ENCODE assay signal across 24 cellular contexts in the genomic region with DNA sequence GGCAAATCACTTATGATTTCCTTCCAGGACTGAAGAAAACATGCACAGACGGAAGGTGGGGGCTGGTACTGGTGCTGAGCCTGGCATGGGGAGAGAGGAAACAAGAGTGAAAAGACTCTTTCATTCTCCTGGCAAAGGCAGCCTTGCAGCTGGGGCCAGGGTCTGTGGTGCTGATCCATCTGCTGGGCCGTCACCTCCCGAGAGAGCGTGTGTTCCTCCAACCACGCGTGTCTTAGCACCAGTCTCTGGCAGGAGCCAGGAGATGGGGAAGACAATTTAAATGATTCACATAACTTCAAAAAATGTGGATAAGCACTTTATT. TPM values are rescaled to one million over a fixed set of nuclear protein-coding genes. Genes with fewer than 3 reads are reported as not detected.
A peak's percentile ranks its signal among the peaks of the same experiment; 100 is the strongest.
DNase-seq lines count a peak whose midpoint lies in the region; ATAC-seq, FAIRE-seq and TF ChIP-seq lines count a peak whose summit lies in the region.
"Had no signal": no experiment of that assay in that cellular context is flagged by ENCODE, and none has a peak within 500 bp of the region (broad histone marks: within the 10 kb centered on the region; RNA-seq: fewer than 3 reads in every experiment).

No MANE protein-coding gene starts in this region.

- H3K27ac ChIP-seq in A673 (ENCODE audit: low read depth, low read length, poor library complexity, severe bottlenecking) (peak overlapping the region; percentile 55), astrocyte (ENCODE audit: low read depth, low read length) (no peak overlapping the region)
- H3K27ac ChIP-seq: stomach had no signal

- no peak for DNase-seq in A673 (ENCODE audit: low spot score)
- DNase-seq in astrocyte (ENCODE audit: low read depth) = peak; percentile 42
- DNase-seq in left ventricle myocardium superior = peak; percentile 80
- DNase-seq in occipital lobe (lab: John Stamatoyannopoulos, UW) = peak; percentile 60
- no peak for DNase-seq in activated gamma-delta T cell (lab: John Stamatoyannopoulos, UW)
- no peak for DNase-seq in NCI-H446 treated with DMSO at 0.1 percent for 48 hours (lab: John Stamatoyannopoulos, UW)
- no peak for DNase-seq in NCI-H2171 (lab: John Stamatoyannopoulos, UW)
- DNase-seq in AML-193 (lab: John Stamatoyannopoulos, UW) = no peak
- DNase-seq: activated CD4-positive, alpha-beta T cell treated with anti-CD3 and anti-CD28 coated beads for 36 hours; activated CD8-positive, alpha-beta memory T cell treated with anti-CD3 and anti-CD28 coated beads for 24 hours; activated T-cell treated with anti-CD3 and anti-CD28 coated beads, Interleukin-2, amount 50 U/mL, for 1 hour; Caco-2; dermis blood vessel endothelial cell; DMS79 treated with DMSO at 0.1 percent for 48 hours; NCI-H1436 treated with DMSO at 0.1 percent for 48 hours; NCI-H2171 treated with DMSO at 0.1 percent for 48 hours; stimulated activated CD8-positive, alpha-beta memory T cell treated with anti-CD3 and anti-CD28 coated beads, Interleukin-4, amount 100 ng/mL, for 48 hours; stomach had no signal

- BruUV-seq in A673 (replicated peaks; lab: Mats Ljungman, UMichigan) = no TSS peak

- no peak for TF ChIP-seq CTCF in A673 (conservative IDR thresholded peaks at IDR 0.05; ENCODE audit: low read depth, low read length)
- TF ChIP-seq CTCF in astrocyte (IDR thresholded peaks at IDR 0.05; ENCODE audit: insufficient read depth, low read depth, low read length) = no peak

- no peak overlapping the region for H3K4me3 Mint-ChIP-seq in astrocyte (ENCODE audit: unreplicated experiment)
- H3K4me3 Mint-ChIP-seq: activated CD4-positive, alpha-beta T cell treated with anti-CD3 and anti-CD28 coated beads for 36 hours; B cell; natural killer cell treated with Interleukin-12 subunit alpha and Interleukin-12 subunit beta and Interleukin-15 and Interleukin-18, amount 100 ng/mL, for 72 hours; type B pancreatic cell had no signal

- H3K4me1 ChIP-seq in A673 (ENCODE audit: insufficient read depth, low read length, poor library complexity, severe bottlenecking) = peaks cover 11% of the 10 kb centered on the region
- no peaks in the 10 kb centered on the region for H3K4me1 ChIP-seq in astrocyte (ENCODE audit: insufficient read depth, low read length)
- H3K4me1 ChIP-seq: stomach had no signal

- H3K4me2 ChIP-seq in astrocyte (ENCODE audit: low read length) = no peak overlapping the region

- H3K27me3 ChIP-seq in A673 (replicated peaks; ENCODE audit: insufficient read depth, low read depth, low read length, poor library complexity) = no peaks in the 10 kb centered on the region
- no peaks in the 10 kb centered on the region for H3K27me3 ChIP-seq in astrocyte (ENCODE audit: insufficient read depth, low read length)
- H3K27me3 ChIP-seq: stomach had no signal

- H4K20me1 ChIP-seq in astrocyte (ENCODE audit: insufficient read depth, low read length) = no peaks in the 10 kb centered on the region

- no peaks in the 10 kb centered on the region for H3K79me2 ChIP-seq in astrocyte (ENCODE audit: insufficient read depth, low read length)

- H3K36me3 ChIP-seq in A673 (ENCODE audit: insufficient read depth, low read length, poor library complexity, severe bottlenecking) (no peaks in the 10 kb centered on the region), astrocyte (ENCODE audit: insufficient read depth, low read length) (no peaks in the 10 kb centered on the region)
- H3K36me3 ChIP-seq: stomach had no signal

- H2AFZ ChIP-seq in astrocyte (ENCODE audit: low read depth, low read length) = no peak overlapping the region

- CTCF ChIA-PET in A673 (lab: Charles Lee) = no interaction called here

- H3K36me3 Mint-ChIP-seq in astrocyte (ENCODE audit: low read depth, unreplicated experiment) = peaks cover 14% of the 10 kb centered on the region
- H3K36me3 Mint-ChIP-seq: natural killer cell treated with Interleukin-12 subunit alpha and Interleukin-12 subunit beta and Interleukin-15 and Interleukin-18, amount 100 ng/mL, for 72 hours had no signal

- H3K9me3 Mint-ChIP-seq in astrocyte (ENCODE audit: unreplicated experiment) = peaks cover 6% of the 10 kb centered on the region
- H3K9me3 Mint-ChIP-seq: natural killer cell treated with Interleukin-12 subunit alpha and Interleukin-12 subunit beta and Interleukin-15 and Interleukin-18, amount 100 ng/mL, for 72 hours; type B pancreatic cell had no signal

- H3K4me3 ChIP-seq in A673 (ENCODE audit: low read depth, low read length, poor library complexity, severe bottlenecking) (no peak overlapping the region), astrocyte (ENCODE audit: insufficient read depth, low read depth, low read length) (no peak overlapping the region)
- H3K4me3 ChIP-seq: GM12878, stomach had no signal

- POLR2A ChIA-PET in A673 (lab: Charles Lee; ENCODE audit: low non-redundant PET) = no interaction called here

- peak; percentile 89 for ATAC-seq in left ventricle myocardium superior
- ATAC-seq: activated CD4-positive, alpha-beta T cell treated with anti-CD3 and anti-CD28 coated beads for 36 hours; GM12878; natural killer cell treated with Interleukin-12 subunit alpha and Interleukin-12 subunit beta and Interleukin-15 and Interleukin-18, amount 100 ng/mL, for 72 hours had no signal

- H3K27me3 Mint-ChIP-seq in astrocyte (ENCODE audit: low read depth, unreplicated experiment) = no peaks in the 10 kb centered on the region
- H3K27me3 Mint-ChIP-seq: B cell, type B pancreatic cell had no signal

- FAIRE-seq in astrocyte (lab: Jason Lieb, UNC) = no peak
- FAIRE-seq: GM12878, H54 had no signal

- H3K9ac ChIP-seq in astrocyte (ENCODE audit: low read length) = no peak overlapping the region

- H3K4me1 Mint-ChIP-seq in astrocyte (ENCODE audit: low read depth, unreplicated experiment) = no peaks in the 10 kb centered on the region
- H3K4me1 Mint-ChIP-seq: activated CD4-positive, alpha-beta T cell treated with anti-CD3 and anti-CD28 coated beads for 36 hours; B cell had no signal

- no peaks in the 10 kb centered on the region for H3K9me3 ChIP-seq in A673 (ENCODE audit: low read depth, low read length, poor library complexity, severe bottlenecking)
- no peaks in the 10 kb centered on the region for H3K9me3 ChIP-seq in astrocyte (ENCODE audit: insufficient read depth, low read depth, low read length)
- H3K9me3 ChIP-seq: stomach had no signal

- intact Hi-C loops in A673 (cut with micrococcal nuclease; ENCODE audit: unreplicated experiment) = no loop called here
- intact Hi-C loops in left ventricle myocardium superior (cut with micrococcal nuclease) = no loop called here

- H3K27ac Mint-ChIP-seq in astrocyte (ENCODE audit: unreplicated experiment) = no peak overlapping the region
- H3K27ac Mint-ChIP-seq: activated CD4-positive, alpha-beta T cell treated with anti-CD3 and anti-CD28 coated beads for 36 hours; B cell; natural killer cell treated with Interleukin-12 subunit alpha and Interleukin-12 subunit beta and Interleukin-15 and Interleukin-18, amount 100 ng/mL, for 72 hours; progenitor cell of endocrine pancreas; type B pancreatic cell had no signal

RNA-seq across cellular contexts. Expression of gene SPART, which starts 23.9 kb away (rescaled TPM):
- total RNA-seq in A673 (2021) = 169 and 182 TPM in 2 replicates
- total RNA-seq in astrocyte = 47.7 and 50.6 TPM in 2 replicates
- 44.1 TPM for total RNA-seq in left ventricle myocardium superior
- 31.4 TPM for total RNA-seq in occipital lobe
- total RNA-seq: Caco-2 had no signal

Comparison
In these comparisons a context has a peak if more than half of its experiments do, and no peak if none do; other contexts are left out.
1. DNase-seq: peak in astrocyte (single experiment), left ventricle myocardium superior (single experiment) and occipital lobe (single experiment); none in A673 (single experiment), activated gamma-delta T cell (single experiment), NCI-H446 treated with DMSO at 0.1 percent for 48 hours (single experiment), NCI-H2171 (single experiment) and AML-193 (0 of 2).